8 cellular contexts compared by ENCODE assay signal in the genomic region with DNA sequence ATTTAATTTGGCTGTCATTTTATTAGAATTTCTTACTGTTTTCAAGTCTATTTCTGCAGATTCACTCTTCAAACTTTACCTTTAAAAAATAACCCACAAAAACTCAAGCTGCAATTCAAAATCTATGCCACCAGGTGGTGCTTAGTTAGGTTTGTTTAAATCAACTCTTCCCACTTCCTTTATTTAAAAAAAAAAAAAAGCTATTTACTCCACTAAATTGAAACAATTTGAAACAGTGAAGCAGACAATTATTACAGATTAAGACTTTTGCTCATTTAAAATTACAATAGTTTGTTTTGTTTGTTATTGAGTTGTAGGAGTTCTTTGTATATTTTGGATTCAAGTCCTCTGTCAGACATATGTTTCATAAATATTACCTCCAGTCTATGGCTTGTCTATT.
DNase-seq lines count a peak whose midpoint lies in the region; ATAC-seq and TF ChIP-seq lines count a peak whose summit lies in the region.

No MANE protein-coding gene starts in this region.

- CTCF ChIA-PET in activated naive CD4-positive, alpha-beta T cell treated with anti-CD3 and anti-CD28 coated beads, Interleukin-2, amount 10 ng/mL, durations not matched to agents 7 days and 5 days (lab: Charles Lee) = interaction anchor here (0.6 to 2.1 kb wide), 5 partner anchors 9 to 144 kb away, joined by 3 to 7 read pairs (median 4); no protein-coding TSS in a partner anchor

- peak; percentile 38 for DNase-seq in activated naive CD4-positive, alpha-beta T cell treated with anti-CD3 and anti-CD28 coated beads, Interleukin-2, amount 10 ng/mL, durations not matched to agents 7 days and 5 days
- no peak for DNase-seq in activated naive CD4-positive, alpha-beta T cell treated with anti-CD3 and anti-CD28 coated beads, Interleukin-2, amount 50 U/mL, for 72 hours (ENCODE audit: low spot score in 2 of 2)
- peak; percentile 41 for DNase-seq in NCI-H1694 treated with DMSO at 0.1 percent for 48 hours (lab: John Stamatoyannopoulos, UW)
- DNase-seq in colonic mucosa = no peak
- no peak for DNase-seq in prostate gland (ENCODE audit: low spot score)
- DNase-seq in activated CD4-positive, CD25-positive, alpha-beta regulatory T cell (lab: John Stamatoyannopoulos, UW) = no peak
- DNase-seq in COLO668 (lab: John Stamatoyannopoulos, UW; ENCODE audit: unreplicated experiment) = no peak

- H3K4me3 Mint-ChIP-seq in activated naive CD4-positive, alpha-beta T cell treated with anti-CD3 and anti-CD28 coated beads, Interleukin-2, amount 10 ng/mL, durations not matched to agents 7 days and 5 days = no peak overlapping the region

- no peaks in the 10 kb centered on the region for H3K4me1 ChIP-seq in colonic mucosa
- no peaks in the 10 kb centered on the region for H3K4me1 ChIP-seq in prostate gland (replicated peaks)

- ATAC-seq in activated naive CD4-positive, alpha-beta T cell treated with anti-CD3 and anti-CD28 coated beads, Interleukin-2, amount 50 U/mL, for 72 hours = no peak
- no peak for ATAC-seq in HG02981 (IDR thresholded peaks at IDR 0.05; ENCODE audit: unreplicated experiment)

- intact Hi-C loops in colonic mucosa (cut with DNase I) = no loop called here
- intact Hi-C loops in prostate gland (cut with DNase I) = no loop called here

- H3K9me3 Mint-ChIP-seq in activated naive CD4-positive, alpha-beta T cell treated with anti-CD3 and anti-CD28 coated beads, Interleukin-2, amount 10 ng/mL, durations not matched to agents 7 days and 5 days = no peaks in the 10 kb centered on the region
- H3K9me3 Mint-ChIP-seq in activated naive CD4-positive, alpha-beta T cell treated with anti-CD3 and anti-CD28 coated beads, Interleukin-2, amount 50 U/mL, for 72 hours = no peaks in the 10 kb centered on the region

- no peaks in the 10 kb centered on the region for H3K36me3 ChIP-seq in colonic mucosa
- no peaks in the 10 kb centered on the region for H3K36me3 ChIP-seq in prostate gland

- peak; percentile 38 for TF ChIP-seq CTCF in colonic mucosa (IDR thresholded peaks at IDR 0.05)
- TF ChIP-seq CTCF in prostate gland (IDR thresholded peaks at IDR 0.05) = peak in 3 of 4 experiments; percentile 45 to 65 (median 50)

- H3K36me3 Mint-ChIP-seq in activated naive CD4-positive, alpha-beta T cell treated with anti-CD3 and anti-CD28 coated beads, Interleukin-2, amount 10 ng/mL, durations not matched to agents 7 days and 5 days = no peaks in the 10 kb centered on the region
- H3K36me3 Mint-ChIP-seq in activated naive CD4-positive, alpha-beta T cell treated with anti-CD3 and anti-CD28 coated beads, Interleukin-2, amount 50 U/mL, for 72 hours = no peaks in the 10 kb centered on the region

- peaks cover 4% of the 10 kb centered on the region for H3K4me1 Mint-ChIP-seq in activated naive CD4-positive, alpha-beta T cell treated with anti-CD3 and anti-CD28 coated beads, Interleukin-2, amount 10 ng/mL, durations not matched to agents 7 days and 5 days

- no peaks in the 10 kb centered on the region for H3K9me3 ChIP-seq in colonic mucosa
- no peaks in the 10 kb centered on the region for H3K9me3 ChIP-seq in prostate gland

- H3K27me3 ChIP-seq in colonic mucosa = no peaks in the 10 kb centered on the region
- no peaks in the 10 kb centered on the region for H3K27me3 ChIP-seq in prostate gland (replicated peaks; ENCODE audit: insufficient read depth)

- no peak overlapping the region for H3K27ac Mint-ChIP-seq in activated naive CD4-positive, alpha-beta T cell treated with anti-CD3 and anti-CD28 coated beads, Interleukin-2, amount 10 ng/mL, durations not matched to agents 7 days and 5 days
- H3K27ac Mint-ChIP-seq in activated naive CD4-positive, alpha-beta T cell treated with anti-CD3 and anti-CD28 coated beads, Interleukin-2, amount 50 U/mL, for 72 hours = no peak overlapping the region

- no peaks in the 10 kb centered on the region for H3K27me3 Mint-ChIP-seq in activated naive CD4-positive, alpha-beta T cell treated with anti-CD3 and anti-CD28 coated beads, Interleukin-2, amount 10 ng/mL, durations not matched to agents 7 days and 5 days

- no peak overlapping the region for H3K9ac ChIP-seq in colonic mucosa (ENCODE audit: low read depth in 2 of 2, low read length in 2 of 2)

- H3K4me3 ChIP-seq in colonic mucosa = no peak overlapping the region
- H3K4me3 ChIP-seq in prostate gland = no peak overlapping the region

- no peak for TF ChIP-seq POLR2A in prostate gland (IDR thresholded peaks at IDR 0.05)

- H3K27ac ChIP-seq in colonic mucosa (no peak overlapping the region), prostate gland (no peak overlapping the region)

Comparison
In these comparisons a context has a peak if more than half of its experiments do, and no peak if none do; other contexts are left out.
1. DNase-seq: peak in activated naive CD4-positive, alpha-beta T cell treated with anti-CD3 and anti-CD28 coated beads, Interleukin-2, amount 10 ng/mL, durations not matched to agents 7 days and 5 days (single experiment) and NCI-H1694 treated with DMSO at 0.1 percent for 48 hours (single experiment); none in activated naive CD4-positive, alpha-beta T cell treated with anti-CD3 and anti-CD28 coated beads, Interleukin-2, amount 50 U/mL, for 72 hours (0 of 2), colonic mucosa (single experiment), prostate gland (single experiment), activated CD4-positive, CD25-positive, alpha-beta regulatory T cell (0 of 4) and COLO668 (single experiment).